Comparison of ENCODE assay signal across 1 cellular context in genomic region chr1:40161125-40161887, GRCh38.
TF ChIP-seq lines count a peak whose summit lies in the region.

Gene RLF, plus strand, starts transcription at chr1:40161387. Its CDS starts 13 bp downstream, at chr1:40161400.

TF ChIP-seq in K562, 482 proteins besides CTCF, POLR2A, EP300 and RAD21 (continued from another document and continues in another):
- TF ChIP-seq YY1 (IDR thresholded peaks at IDR 0.05; ENCODE audit: borderline replicate concordance in 1 of 3, control insufficient read depth in 1 of 3, extremely low read depth in 1 of 3, insufficient read depth in 3 of 3, insufficient read length in 1 of 3, insufficient replicate concordance in 2 of 3, low read depth in 1 of 3, low read length in 2 of 3) (peak; percentile 89 to 96 (median 94)), TAF1 (IDR thresholded peaks at IDR 0.05; ENCODE audit: control insufficient read depth, extremely low read depth, insufficient read depth, low read length, severe bottlenecking) (peak; percentile 93), RFX7 (CRISPR knock-in tag; IDR thresholded peaks at IDR 0.05) (no peak; the same call in 1 of the 2 replicates), PHB2 (IDR thresholded peaks at IDR 0.05; ENCODE audit: low read depth) (no peak; the same call in 1 of the 2 replicates), SREBF1 (IDR thresholded peaks at IDR 0.05; ENCODE audit: borderline replicate concordance, low read depth, low read length) (peak; percentile 71), CBX8 (IDR thresholded peaks at IDR 0.05; ENCODE audit: borderline replicate concordance, extremely low read depth, low read depth, low read length, poor library complexity, severe bottlenecking) (no peak), SIX5 (IDR thresholded peaks at IDR 0.05; ENCODE audit: borderline replicate concordance in 1 of 2, insufficient read depth in 1 of 2, low read depth in 1 of 2, low read length in 2 of 2) (peak; percentile 16 to 31; a peak in 1 of 4 replicates), ZNF263 (CRISPR knock-in tag; IDR thresholded peaks at IDR 0.05; ENCODE audit: borderline replicate concordance) (peak; percentile 66; the same call in 1 of the 2 replicates), TFAM (CRISPR knock-in tag; conservative IDR thresholded peaks at IDR 0.05) (no peak), NCOA2 (IDR thresholded peaks at IDR 0.05; ENCODE audit: partially characterized antibody in 2 of 2) (no peak), XRCC3 (IDR thresholded peaks at IDR 0.05) (no peak), FOXA1 (IDR thresholded peaks at IDR 0.05; ENCODE audit: borderline replicate concordance) (no peak), POU5F1 (IDR thresholded peaks at IDR 0.05; ENCODE audit: borderline replicate concordance, low read depth, low read length, partially characterized antibody) (no peak), KLF6 (CRISPR knock-in tag; IDR thresholded peaks at IDR 0.05; ENCODE audit: borderline replicate concordance) (peak; percentile 12; the same call in 1 of the 2 replicates), SIN3B (IDR thresholded peaks at IDR 0.05; ENCODE audit: low read depth) (peak; percentile 93), PURB (CRISPR knock-in tag; IDR thresholded peaks at IDR 0.05; ENCODE audit: low read depth) (no peak), SP2 (IDR thresholded peaks at IDR 0.05; ENCODE audit: extremely low read depth, low read depth, low read length, poor library complexity, severe bottlenecking) (no peak), IFI16 (CRISPR knock-in tag; IDR thresholded peaks at IDR 0.05) (no peak), ATF2 (CRISPR knock-in tag; IDR thresholded peaks at IDR 0.05) (no peak), E2F3 (CRISPR knock-in tag; IDR thresholded peaks at IDR 0.05) (no peak), BRF1 (IDR thresholded peaks at IDR 0.05; ENCODE audit: borderline replicate concordance, extremely low read depth, insufficient read length) (no peak), MED1 (CRISPR knock-in tag; IDR thresholded peaks at IDR 0.05; ENCODE audit: borderline replicate concordance) (no peak), ZNF133 (CRISPR knock-in tag; IDR thresholded peaks at IDR 0.05) (no peak), PKNOX1 (IDR thresholded peaks at IDR 0.05) (no peak), E2F1 (CRISPR knock-in tag; IDR thresholded peaks at IDR 0.05) (peak; percentile 80; the same call in 1 of the 2 replicates), ZNF134 (CRISPR knock-in tag; conservative IDR thresholded peaks at IDR 0.05) (no peak; the same call in 1 of the 2 replicates), NCOA4 (IDR thresholded peaks at IDR 0.05; ENCODE audit: partially characterized antibody) (no peak), RCOR1 (IDR thresholded peaks at IDR 0.05; ENCODE audit: borderline replicate concordance in 1 of 2, low read depth in 2 of 2, low read length in 2 of 2) (0 out of 4 replicates have a peak, but pooled peaks of 1 of the 2 experiments have one; percentile 57), NEUROD1 (IDR thresholded peaks at IDR 0.05; ENCODE audit: borderline replicate concordance, low read depth, low read length, partially characterized antibody) (peak; percentile 71), RERE (CRISPR knock-in tag; IDR thresholded peaks at IDR 0.05; ENCODE audit: borderline replicate concordance) (no peak), NFATC3 (IDR thresholded peaks at IDR 0.05) (no peak)
- TF ChIP-seq, protein P1, sequence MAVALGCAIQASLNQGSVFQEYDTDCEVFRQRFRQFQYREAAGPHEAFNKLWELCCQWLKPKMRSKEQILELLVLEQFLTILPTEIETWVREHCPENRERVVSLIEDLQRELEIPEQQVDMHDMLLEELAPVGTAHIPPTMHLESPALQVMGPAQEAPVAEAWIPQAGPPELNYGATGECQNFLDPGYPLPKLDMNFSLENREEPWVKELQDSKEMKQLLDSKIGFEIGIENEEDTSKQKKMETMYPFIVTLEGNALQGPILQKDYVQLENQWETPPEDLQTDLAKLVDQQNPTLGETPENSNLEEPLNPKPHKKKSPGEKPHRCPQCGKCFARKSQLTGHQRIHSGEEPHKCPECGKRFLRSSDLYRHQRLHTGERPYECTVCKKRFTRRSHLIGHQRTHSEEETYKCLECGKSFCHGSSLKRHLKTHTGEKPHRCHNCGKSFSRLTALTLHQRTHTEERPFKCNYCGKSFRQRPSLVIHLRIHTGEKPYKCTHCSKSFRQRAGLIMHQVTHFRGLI (CRISPR knock-in tag; IDR thresholded peaks at IDR 0.05) = no peak
- TF ChIP-seq, protein P2, sequence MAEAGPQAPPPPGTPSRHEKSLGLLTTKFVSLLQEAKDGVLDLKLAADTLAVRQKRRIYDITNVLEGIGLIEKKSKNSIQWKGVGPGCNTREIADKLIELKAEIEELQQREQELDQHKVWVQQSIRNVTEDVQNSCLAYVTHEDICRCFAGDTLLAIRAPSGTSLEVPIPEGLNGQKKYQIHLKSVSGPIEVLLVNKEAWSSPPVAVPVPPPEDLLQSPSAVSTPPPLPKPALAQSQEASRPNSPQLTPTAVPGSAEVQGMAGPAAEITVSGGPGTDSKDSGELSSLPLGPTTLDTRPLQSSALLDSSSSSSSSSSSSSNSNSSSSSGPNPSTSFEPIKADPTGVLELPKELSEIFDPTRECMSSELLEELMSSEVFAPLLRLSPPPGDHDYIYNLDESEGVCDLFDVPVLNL (CRISPR knock-in tag; IDR thresholded peaks at IDR 0.05; ENCODE audit: low read depth) = no peak
- TF ChIP-seq, protein P3, sequence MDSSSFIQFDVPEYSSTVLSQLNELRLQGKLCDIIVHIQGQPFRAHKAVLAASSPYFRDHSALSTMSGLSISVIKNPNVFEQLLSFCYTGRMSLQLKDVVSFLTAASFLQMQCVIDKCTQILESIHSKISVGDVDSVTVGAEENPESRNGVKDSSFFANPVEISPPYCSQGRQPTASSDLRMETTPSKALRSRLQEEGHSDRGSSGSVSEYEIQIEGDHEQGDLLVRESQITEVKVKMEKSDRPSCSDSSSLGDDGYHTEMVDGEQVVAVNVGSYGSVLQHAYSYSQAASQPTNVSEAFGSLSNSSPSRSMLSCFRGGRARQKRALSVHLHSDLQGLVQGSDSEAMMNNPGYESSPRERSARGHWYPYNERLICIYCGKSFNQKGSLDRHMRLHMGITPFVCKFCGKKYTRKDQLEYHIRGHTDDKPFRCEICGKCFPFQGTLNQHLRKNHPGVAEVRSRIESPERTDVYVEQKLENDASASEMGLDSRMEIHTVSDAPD (CRISPR knock-in tag; IDR thresholded peaks at IDR 0.05) = no peak
- TF ChIP-seq, protein P4, sequence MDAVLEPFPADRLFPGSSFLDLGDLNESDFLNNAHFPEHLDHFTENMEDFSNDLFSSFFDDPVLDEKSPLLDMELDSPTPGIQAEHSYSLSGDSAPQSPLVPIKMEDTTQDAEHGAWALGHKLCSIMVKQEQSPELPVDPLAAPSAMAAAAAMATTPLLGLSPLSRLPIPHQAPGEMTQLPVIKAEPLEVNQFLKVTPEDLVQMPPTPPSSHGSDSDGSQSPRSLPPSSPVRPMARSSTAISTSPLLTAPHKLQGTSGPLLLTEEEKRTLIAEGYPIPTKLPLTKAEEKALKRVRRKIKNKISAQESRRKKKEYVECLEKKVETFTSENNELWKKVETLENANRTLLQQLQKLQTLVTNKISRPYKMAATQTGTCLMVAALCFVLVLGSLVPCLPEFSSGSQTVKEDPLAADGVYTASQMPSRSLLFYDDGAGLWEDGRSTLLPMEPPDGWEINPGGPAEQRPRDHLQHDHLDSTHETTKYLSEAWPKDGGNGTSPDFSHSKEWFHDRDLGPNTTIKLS (IDR thresholded peaks at IDR 0.05; ENCODE audit: borderline replicate concordance, low read depth) = peak; percentile 64; the same call in 1 of the 2 replicates
- TF ChIP-seq, protein P5, sequence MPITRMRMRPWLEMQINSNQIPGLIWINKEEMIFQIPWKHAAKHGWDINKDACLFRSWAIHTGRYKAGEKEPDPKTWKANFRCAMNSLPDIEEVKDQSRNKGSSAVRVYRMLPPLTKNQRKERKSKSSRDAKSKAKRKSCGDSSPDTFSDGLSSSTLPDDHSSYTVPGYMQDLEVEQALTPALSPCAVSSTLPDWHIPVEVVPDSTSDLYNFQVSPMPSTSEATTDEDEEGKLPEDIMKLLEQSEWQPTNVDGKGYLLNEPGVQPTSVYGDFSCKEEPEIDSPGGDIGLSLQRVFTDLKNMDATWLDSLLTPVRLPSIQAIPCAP (CRISPR knock-in tag; IDR thresholded peaks at IDR 0.05; ENCODE audit: borderline replicate concordance) = 0 out of 2 replicates have a peak, but pooled peaks have one; percentile 40
- TF ChIP-seq, protein P6, sequence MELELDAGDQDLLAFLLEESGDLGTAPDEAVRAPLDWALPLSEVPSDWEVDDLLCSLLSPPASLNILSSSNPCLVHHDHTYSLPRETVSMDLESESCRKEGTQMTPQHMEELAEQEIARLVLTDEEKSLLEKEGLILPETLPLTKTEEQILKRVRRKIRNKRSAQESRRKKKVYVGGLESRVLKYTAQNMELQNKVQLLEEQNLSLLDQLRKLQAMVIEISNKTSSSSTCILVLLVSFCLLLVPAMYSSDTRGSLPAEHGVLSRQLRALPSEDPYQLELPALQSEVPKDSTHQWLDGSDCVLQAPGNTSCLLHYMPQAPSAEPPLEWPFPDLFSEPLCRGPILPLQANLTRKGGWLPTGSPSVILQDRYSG (tag; conservative IDR thresholded peaks at IDR 0.05; ENCODE audit: low read depth) = peak; percentile 61; the same call in 1 of the 2 replicates
- TF ChIP-seq, protein P7, sequence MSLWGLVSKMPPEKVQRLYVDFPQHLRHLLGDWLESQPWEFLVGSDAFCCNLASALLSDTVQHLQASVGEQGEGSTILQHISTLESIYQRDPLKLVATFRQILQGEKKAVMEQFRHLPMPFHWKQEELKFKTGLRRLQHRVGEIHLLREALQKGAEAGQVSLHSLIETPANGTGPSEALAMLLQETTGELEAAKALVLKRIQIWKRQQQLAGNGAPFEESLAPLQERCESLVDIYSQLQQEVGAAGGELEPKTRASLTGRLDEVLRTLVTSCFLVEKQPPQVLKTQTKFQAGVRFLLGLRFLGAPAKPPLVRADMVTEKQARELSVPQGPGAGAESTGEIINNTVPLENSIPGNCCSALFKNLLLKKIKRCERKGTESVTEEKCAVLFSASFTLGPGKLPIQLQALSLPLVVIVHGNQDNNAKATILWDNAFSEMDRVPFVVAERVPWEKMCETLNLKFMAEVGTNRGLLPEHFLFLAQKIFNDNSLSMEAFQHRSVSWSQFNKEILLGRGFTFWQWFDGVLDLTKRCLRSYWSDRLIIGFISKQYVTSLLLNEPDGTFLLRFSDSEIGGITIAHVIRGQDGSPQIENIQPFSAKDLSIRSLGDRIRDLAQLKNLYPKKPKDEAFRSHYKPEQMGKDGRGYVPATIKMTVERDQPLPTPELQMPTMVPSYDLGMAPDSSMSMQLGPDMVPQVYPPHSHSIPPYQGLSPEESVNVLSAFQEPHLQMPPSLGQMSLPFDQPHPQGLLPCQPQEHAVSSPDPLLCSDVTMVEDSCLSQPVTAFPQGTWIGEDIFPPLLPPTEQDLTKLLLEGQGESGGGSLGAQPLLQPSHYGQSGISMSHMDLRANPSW (CRISPR knock-in tag; IDR thresholded peaks at IDR 0.05) = peak; percentile 89; the same call in 1 of the 2 replicates
